ENCODE assay signal across 8 cellular contexts in the genomic region with DNA sequence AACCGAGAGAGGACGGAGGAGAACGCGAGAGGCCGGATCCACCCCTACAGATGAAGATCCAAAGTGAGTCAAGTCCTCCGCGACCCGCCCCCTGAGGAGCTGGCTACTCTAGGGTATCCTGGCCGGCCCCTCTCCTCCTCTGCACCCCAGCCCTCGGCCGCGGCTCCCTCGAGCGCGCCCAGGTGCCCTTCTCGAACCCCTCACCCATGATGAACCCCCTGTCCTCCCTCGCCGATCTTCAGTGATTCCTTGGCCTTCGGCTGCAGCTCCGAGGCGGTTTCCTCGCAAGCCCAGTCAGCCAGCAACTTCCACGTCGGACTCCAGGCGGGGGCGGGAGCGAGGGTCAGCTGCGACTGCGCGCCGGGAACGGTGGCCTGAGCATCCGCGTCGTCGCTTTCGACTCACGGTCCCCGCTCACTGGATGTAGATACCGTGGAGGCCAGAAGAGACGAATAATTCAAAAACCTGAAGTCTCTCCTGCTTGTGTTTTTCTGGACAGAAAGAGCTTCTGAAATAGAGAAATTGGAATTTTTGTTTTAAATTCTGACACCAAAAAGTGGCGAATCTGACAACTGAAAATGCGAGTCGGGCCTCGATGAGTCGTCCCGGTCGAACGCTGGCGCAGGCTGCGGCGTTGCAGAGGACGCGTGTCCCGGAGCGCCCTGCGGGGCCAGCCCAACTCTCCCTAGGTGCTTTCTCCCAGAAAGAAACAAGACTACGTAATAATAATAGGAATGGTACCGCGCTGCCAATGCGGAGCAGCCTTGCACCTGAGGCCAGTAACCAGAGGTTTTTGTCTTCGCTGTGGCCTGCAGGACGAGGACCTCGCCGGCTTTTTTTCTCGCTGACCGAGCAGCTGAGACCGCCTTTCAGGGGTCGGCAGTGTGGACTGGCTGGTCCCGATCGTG. TPM values are rescaled to one million over a fixed set of nuclear protein-coding genes. Genes with fewer than 3 reads are reported as not detected.
DNase-seq lines count a peak whose midpoint lies in the region; ATAC-seq and TF ChIP-seq lines count a peak whose summit lies in the region.

A gene (minus strand): TSS at position 335 of the 908 bp plus-strand sequence. CDS start 127 bp downstream, at position 208.

- peak within 1 kb of the TSS; percentile 98 for H3K4me3 Mint-ChIP-seq in activated T-cell treated with anti-CD3 and anti-CD28 coated beads, Interleukin-2, amount 50 U/mL, for 4 hours

- H3K27me3 ChIP-seq in Panc1 (ENCODE audit: control insufficient read depth, insufficient read depth, low read length) (no peaks in the 10 kb centered on the region; the same call in 1 of the 2 replicates), muscle layer of duodenum (ENCODE audit: low read depth, low read length) (no peaks in the 10 kb centered on the region)

- TF ChIP-seq EP300 in Ishikawa (IDR thresholded peaks at IDR 0.05; ENCODE audit: borderline replicate concordance) = peak; percentile 69

- H3K36me3 ChIP-seq in Panc1 (ENCODE audit: control insufficient read depth, insufficient read depth, low read length) = no peaks in the 10 kb centered on the region; the same call in 1 of the 2 replicates
- peaks cover 0 to 3% of the 10 kb centered on the region in 2 donors for H3K36me3 ChIP-seq in muscle layer of duodenum (ENCODE audit: control insufficient read depth in 1 of 2, insufficient read depth in 2 of 2, low read length in 2 of 2)

- peaks cover 4% of the 10 kb centered on the region for H3K27me3 Mint-ChIP-seq in activated T-cell treated with anti-CD3 and anti-CD28 coated beads, Interleukin-2, amount 50 U/mL, for 4 hours (ENCODE audit: low read depth)

- peak within 1 kb of the TSS; percentile 97 for H3K27ac ChIP-seq in Panc1 (ENCODE audit: low read length)
- peak within 1 kb of the TSS; percentile 98 for H3K27ac ChIP-seq in muscle layer of duodenum (ENCODE audit: low read length)

- ATAC-seq in GM21619 (IDR thresholded peaks at IDR 0.05; ENCODE audit: unreplicated experiment) (peak; percentile 83), Panc1 (peak; percentile 96), esophagus mucosa (peak; percentile 89)
- peak; percentile 85 to 87 for ATAC-seq in activated T-cell treated with anti-CD3 and anti-CD28 coated beads, Interleukin-2, amount 50 U/mL, for 4 hours

- H3K4me1 Mint-ChIP-seq in activated T-cell treated with anti-CD3 and anti-CD28 coated beads, Interleukin-2, amount 50 U/mL, for 4 hours (ENCODE audit: low read depth) = peaks cover 19% of the 10 kb centered on the region

- peaks cover 2% of the 10 kb centered on the region for H3K36me3 Mint-ChIP-seq in activated T-cell treated with anti-CD3 and anti-CD28 coated beads, Interleukin-2, amount 50 U/mL, for 4 hours (ENCODE audit: insufficient read depth)

- H3K9me3 ChIP-seq in Panc1 (ENCODE audit: control insufficient read depth, insufficient read depth, low read depth, low read length) = no peaks in the 10 kb centered on the region
- H3K9me3 ChIP-seq in muscle layer of duodenum (ENCODE audit: control insufficient read depth in 1 of 2, low read length in 2 of 2) = no peaks in the 10 kb centered on the region

- H3K4me1 ChIP-seq in Panc1 (ENCODE audit: control insufficient read depth, insufficient read depth, low read length) (peaks cover 9% of the 10 kb centered on the region; the same call in 1 of the 2 replicates), muscle layer of duodenum (ENCODE audit: control insufficient read depth in 1 of 2, insufficient read depth in 2 of 2, low read length in 2 of 2) (peaks cover 0 to 26% of the 10 kb centered on the region in 2 donors)

- POLR2A ChIA-PET in Panc1 (lab: Charles Lee) = interaction anchor here (0.6 to 0.7 kb wide), 4 partner anchors 11 to 377 kb away, joined by 3 to 4 read pairs (median 3); no protein-coding TSS in a partner anchor

- intact Hi-C loops in Panc1 (cut with micrococcal nuclease; ENCODE audit: unreplicated experiment) = no loop called here

- peak; percentile 85 for DNase-seq in DMS53 treated with DMSO at 0.1 percent for 48 hours (lab: John Stamatoyannopoulos, UW; ENCODE audit: unreplicated experiment)
- peak; percentile 57 for DNase-seq in Panc1 (ENCODE audit: low read depth, low spot score)
- DNase-seq in activated T-cell treated with anti-CD3 and anti-CD28 coated beads, Interleukin-2, amount 50 U/mL, for 4 hours = peak; percentile 75
- DNase-seq in stimulated activated CD8-positive, alpha-beta memory T cell treated with anti-CD3 and anti-CD28 coated beads, Interleukin-7, amount 100 ng/mL, for 24 hours (ENCODE audit: low read depth) = peak; percentile 77

- H3K4me3 ChIP-seq in Panc1 (ENCODE audit: low read depth in 2 of 2, low read length in 2 of 2) (peak within 1 kb of the TSS; percentile 87 to 98), muscle layer of duodenum (ENCODE audit: low read depth in 1 of 2, low read length in 2 of 2) (peak within 1 kb of the TSS; percentile 75 to 99)

- CTCF ChIA-PET in Panc1 (lab: Charles Lee) = interaction anchor here (0.6 kb wide), 1 partner anchor 14 kb away, joined by 7 read pairs; no protein-coding TSS in a partner anchor

- BruUV-seq in Panc1 (replicated peaks; lab: Mats Ljungman, UMichigan) = no TSS peak

- no peak for TF ChIP-seq RAD21 in Ishikawa (IDR thresholded peaks at IDR 0.05; ENCODE audit: low read depth)

- no peaks in the 10 kb centered on the region for H3K9me3 Mint-ChIP-seq in activated T-cell treated with anti-CD3 and anti-CD28 coated beads, Interleukin-2, amount 50 U/mL, for 4 hours

- TF ChIP-seq CTCF in Panc1 (IDR thresholded peaks at IDR 0.05) = no peak

- in situ Hi-C loops in Panc1 (cut with HindIII; ENCODE audit: low pct_unique_long_range_greater_than_20kb, low sequenced_read_pairs) = no loop called here

TF ChIP-seq in Ishikawa, 13 proteins besides CTCF, POLR2A, EP300 and RAD21:
- TF ChIP-seq EGR1 (IDR thresholded peaks at IDR 0.05) = peak; percentile 96
- 0 out of 2 replicates have a peak, but pooled peaks have one; percentile 20 for TF ChIP-seq ZBTB7A (IDR thresholded peaks at IDR 0.05; ENCODE audit: low read depth)
- TF ChIP-seq FOXM1 (IDR thresholded peaks at IDR 0.05; ENCODE audit: borderline replicate concordance, low read depth) = no peak
- peak; percentile 64 for TF ChIP-seq CREB1 (IDR thresholded peaks at IDR 0.05; ENCODE audit: low read depth)
- TF ChIP-seq, protein P1, sequence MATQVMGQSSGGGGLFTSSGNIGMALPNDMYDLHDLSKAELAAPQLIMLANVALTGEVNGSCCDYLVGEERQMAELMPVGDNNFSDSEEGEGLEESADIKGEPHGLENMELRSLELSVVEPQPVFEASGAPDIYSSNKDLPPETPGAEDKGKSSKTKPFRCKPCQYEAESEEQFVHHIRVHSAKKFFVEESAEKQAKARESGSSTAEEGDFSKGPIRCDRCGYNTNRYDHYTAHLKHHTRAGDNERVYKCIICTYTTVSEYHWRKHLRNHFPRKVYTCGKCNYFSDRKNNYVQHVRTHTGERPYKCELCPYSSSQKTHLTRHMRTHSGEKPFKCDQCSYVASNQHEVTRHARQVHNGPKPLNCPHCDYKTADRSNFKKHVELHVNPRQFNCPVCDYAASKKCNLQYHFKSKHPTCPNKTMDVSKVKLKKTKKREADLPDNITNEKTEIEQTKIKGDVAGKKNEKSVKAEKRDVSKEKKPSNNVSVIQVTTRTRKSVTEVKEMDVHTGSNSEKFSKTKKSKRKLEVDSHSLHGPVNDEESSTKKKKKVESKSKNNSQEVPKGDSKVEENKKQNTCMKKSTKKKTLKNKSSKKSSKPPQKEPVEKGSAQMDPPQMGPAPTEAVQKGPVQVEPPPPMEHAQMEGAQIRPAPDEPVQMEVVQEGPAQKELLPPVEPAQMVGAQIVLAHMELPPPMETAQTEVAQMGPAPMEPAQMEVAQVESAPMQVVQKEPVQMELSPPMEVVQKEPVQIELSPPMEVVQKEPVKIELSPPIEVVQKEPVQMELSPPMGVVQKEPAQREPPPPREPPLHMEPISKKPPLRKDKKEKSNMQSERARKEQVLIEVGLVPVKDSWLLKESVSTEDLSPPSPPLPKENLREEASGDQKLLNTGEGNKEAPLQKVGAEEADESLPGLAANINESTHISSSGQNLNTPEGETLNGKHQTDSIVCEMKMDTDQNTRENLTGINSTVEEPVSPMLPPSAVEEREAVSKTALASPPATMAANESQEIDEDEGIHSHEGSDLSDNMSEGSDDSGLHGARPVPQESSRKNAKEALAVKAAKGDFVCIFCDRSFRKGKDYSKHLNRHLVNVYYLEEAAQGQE (IDR thresholded peaks at IDR 0.05; ENCODE audit: low read depth) = no peak
- TF ChIP-seq, protein P2, sequence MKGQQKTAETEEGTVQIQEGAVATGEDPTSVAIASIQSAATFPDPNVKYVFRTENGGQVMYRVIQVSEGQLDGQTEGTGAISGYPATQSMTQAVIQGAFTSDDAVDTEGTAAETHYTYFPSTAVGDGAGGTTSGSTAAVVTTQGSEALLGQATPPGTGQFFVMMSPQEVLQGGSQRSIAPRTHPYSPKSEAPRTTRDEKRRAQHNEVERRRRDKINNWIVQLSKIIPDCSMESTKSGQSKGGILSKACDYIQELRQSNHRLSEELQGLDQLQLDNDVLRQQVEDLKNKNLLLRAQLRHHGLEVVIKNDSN (IDR thresholded peaks at IDR 0.05) = peak; percentile 30; the same call in 1 of the 2 replicates
- TF ChIP-seq CEBPB (IDR thresholded peaks at IDR 0.05) = peak; percentile 4; the same call in 1 of the 2 replicates
- TF ChIP-seq TEAD4 (IDR thresholded peaks at IDR 0.05) = peak; percentile 9; the same call in 1 of the 2 replicates
- TF ChIP-seq, protein P3, sequence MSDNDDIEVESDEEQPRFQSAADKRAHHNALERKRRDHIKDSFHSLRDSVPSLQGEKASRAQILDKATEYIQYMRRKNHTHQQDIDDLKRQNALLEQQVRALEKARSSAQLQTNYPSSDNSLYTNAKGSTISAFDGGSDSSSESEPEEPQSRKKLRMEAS (IDR thresholded peaks at IDR 0.05) = peak; percentile 87
- no peak for TF ChIP-seq YY1 (IDR thresholded peaks at IDR 0.05; ENCODE audit: low read depth)
- 0 out of 2 replicates have a peak, but pooled peaks have one; percentile 48 for TF ChIP-seq NFIC (IDR thresholded peaks at IDR 0.05)
- peak; percentile 58 for TF ChIP-seq TCF12 (IDR thresholded peaks at IDR 0.05; ENCODE audit: low read depth)
- peak; percentile 82 for TF ChIP-seq TAF1 (IDR thresholded peaks at IDR 0.05; ENCODE audit: low read depth)

RNA-seq across cellular contexts. Expression of the gene that starts here (rescaled TPM):
- total RNA-seq in Panc1 (2021; ENCODE audit: unreplicated experiment) (64.9 TPM), esophagus mucosa (62.3 TPM)
- polyA plus RNA-seq in Panc1 (2012; ENCODE audit: insufficient read length) = 64.4 TPM
- 100 to 1,000 TPM in 1 of 3 donors, 10 to 100 TPM in 2; 82.4 to 100 (median 92.5) TPM for total RNA-seq in activated T-cell treated with anti-CD3 and anti-CD28 coated beads, Interleukin-2, amount 50 U/mL, for 4 hours

Comparison
In these comparisons a context has a peak if more than half of its experiments do, and no peak if none do; other contexts are left out.
1. Peak in every context shown above with its lines: DNase-seq, ATAC-seq, H3K4me3 ChIP-seq and H3K27ac ChIP-seq.